8 cellular contexts compared by ENCODE assay signal in the genomic region with DNA sequence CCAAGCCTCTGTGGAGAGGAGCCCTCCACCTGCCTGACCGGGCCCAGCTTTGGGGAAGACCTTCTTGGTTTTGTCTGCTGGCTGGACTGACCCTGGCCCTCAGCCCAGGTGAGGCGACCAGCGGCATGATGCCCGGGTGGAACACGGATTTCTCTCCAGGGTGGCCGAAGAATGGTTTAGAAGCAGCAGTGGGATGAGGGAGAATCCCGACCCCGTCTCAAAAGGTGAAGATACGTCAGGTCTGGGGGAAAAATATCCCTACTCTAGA. TPM values are rescaled to one million over a fixed set of nuclear protein-coding genes. Genes with fewer than 3 reads are reported as not detected.
DNase-seq lines count a peak whose midpoint lies in the region; ATAC-seq, FAIRE-seq and TF ChIP-seq lines count a peak whose summit lies in the region.

No MANE protein-coding gene starts in this region.

- peak overlapping the region; percentile 91 for H3K9ac ChIP-seq in fibroblast of lung (ENCODE audit: insufficient read depth, low read length)

- TF ChIP-seq CTCF in RWPE1 (conservative IDR thresholded peaks at IDR 0.05; ENCODE audit: low read depth), result no peak
- TF ChIP-seq CTCF in fibroblast of lung (conservative IDR thresholded peaks at IDR 0.05 in 1 of 2, IDR thresholded peaks at IDR 0.05 in 1 of 2; ENCODE audit: low read depth in 1 of 2, low read length in 2 of 2), result no peak

- peak overlapping the region; percentile 73 to 90 (median 79) for H3K4me3 ChIP-seq in fibroblast of lung (replicated peaks in 1 of 4; ENCODE audit: control extremely low read depth in 1 of 4, insufficient read depth in 1 of 4, low read depth in 3 of 4, low read length in 4 of 4)

- H3K27ac ChIP-seq in RWPE1 (peak overlapping the region; percentile 90), fibroblast of lung (ENCODE audit: insufficient read depth, low read length) (peak overlapping the region; percentile 90)

- POLR2A ChIA-PET in RWPE1 (lab: Yijun Ruan, JAX; ENCODE audit: low non-redundant PET), result no interaction called here

- DNase-seq in GM12891 (ENCODE audit: insufficient read length, low spot score), result no peak
- no peak for DNase-seq in RWPE1 (ENCODE audit: low spot score)
- DNase-seq in fibroblast of lung (ENCODE audit: low read depth in 2 of 2), result no peak
- no peak for DNase-seq in sciatic nerve (ENCODE audit: low spot score)
- DNase-seq in NCI-H2196 treated with DMSO at 0.1 percent for 48 hours (lab: John Stamatoyannopoulos, UW; ENCODE audit: unreplicated experiment), result no peak
- no peak for DNase-seq in medulla oblongata (ENCODE audit: extremely low spot score)
- DNase-seq in DMS 273 (lab: John Stamatoyannopoulos, UW; ENCODE audit: unreplicated experiment), result no peak

- H4K20me1 ChIP-seq in fibroblast of lung (ENCODE audit: control insufficient read depth, extremely low read depth, insufficient read depth, low read length), result no peaks in the 10 kb centered on the region

- CTCF ChIA-PET in RWPE1 (lab: Yijun Ruan, JAX), result interaction anchor here (1.5 kb wide), 1 partner anchor 10 kb away, joined by 4 read pairs; no protein-coding TSS in a partner anchor

- no peaks in the 10 kb centered on the region for H3K36me3 ChIP-seq in fibroblast of lung (ENCODE audit: control insufficient read depth, insufficient read depth, low read length)

- no peak for TF ChIP-seq POLR2A in GM12891 (IDR thresholded peaks at IDR 0.05; ENCODE audit: low read depth, low read length)

- intact Hi-C loops in sciatic nerve (cut with DNase I), result no loop called here

- FAIRE-seq in GM12891 (lab: Jason Lieb, UNC), result peak; percentile 56

- H2AFZ ChIP-seq in fibroblast of lung (ENCODE audit: low read length), result peak overlapping the region; percentile 98

- no peaks in the 10 kb centered on the region for H3K9me3 ChIP-seq in fibroblast of lung (ENCODE audit: control insufficient read depth, insufficient read depth, low read depth, low read length)

- H3K79me2 ChIP-seq in fibroblast of lung (ENCODE audit: control insufficient read depth, insufficient read depth, low read length), result peaks cover 5% of the 10 kb centered on the region

- no peaks in the 10 kb centered on the region for H3K27me3 ChIP-seq in fibroblast of lung (ENCODE audit: control insufficient read depth, insufficient read depth, low read length)

- peak overlapping the region; percentile 99 for H3K4me2 ChIP-seq in fibroblast of lung (ENCODE audit: extremely low read depth, insufficient read depth, low read length)

- peaks cover 4% of the 10 kb centered on the region for H3K4me1 ChIP-seq in fibroblast of lung (ENCODE audit: control insufficient read depth, extremely low read depth, insufficient read depth, low read length)

- ATAC-seq in sciatic nerve, result peak; percentile 23
- no peak for ATAC-seq in esophagus mucosa

TF ChIP-seq in GM12891, 5 proteins besides CTCF, POLR2A, EP300 and RAD21:
- TF ChIP-seq POLR2AphosphoS5 (IDR thresholded peaks at IDR 0.05; ENCODE audit: low read depth, low read length) (no peak), SPI1 (IDR thresholded peaks at IDR 0.05; ENCODE audit: low read depth, low read length) (no peak), PAX5 (IDR thresholded peaks at IDR 0.05; ENCODE audit: insufficient read depth, low read length, severe bottlenecking) (no peak), TAF1 (IDR thresholded peaks at IDR 0.05; ENCODE audit: low read depth, low read length) (no peak), POU2F2 (IDR thresholded peaks at IDR 0.05; ENCODE audit: low read depth, low read length) (no peak)

RNA-seq across cellular contexts. Expression of gene ZBTB42, which starts 15.7 kb away (rescaled TPM):
- polyA plus RNA-seq in GM12891 (2012; ENCODE audit: low read depth, missing spikeins), result 0.13 TPM
- total RNA-seq in fibroblast of lung (2.3 and 2.8 TPM in 2 replicates), sciatic nerve (3.6 TPM), esophagus mucosa (6.4 TPM)
- polyA plus RNA-seq in fibroblast of lung, result 0.99 and 1.1 TPM in 2 replicates
- 1.7 and 2.1 TPM in 2 replicates for polyA plus RNA-seq in fibroblast of lung (2012)
- polyA minus RNA-seq in fibroblast of lung (ENCODE audit: low replicate concordance), result 2.6 and 4.9 TPM in 2 replicates

RNA-seq across cellular contexts. Expression of gene AKT1, which starts 21.1 kb away (rescaled TPM):
- polyA plus RNA-seq in GM12891 (2012; ENCODE audit: low read depth, missing spikeins), result 47.1 TPM
- 127 and 131 TPM in 2 replicates for total RNA-seq in fibroblast of lung
- polyA plus RNA-seq in fibroblast of lung, result 83.2 and 109 TPM in 2 replicates
- 98.5 and 138 TPM in 2 replicates for polyA plus RNA-seq in fibroblast of lung (2012)
- 376 and 400 TPM in 2 replicates for polyA minus RNA-seq in fibroblast of lung (ENCODE audit: low replicate concordance)
- total RNA-seq in sciatic nerve, result 90.4 TPM
- 57.3 TPM for total RNA-seq in esophagus mucosa

RNA-seq across cellular contexts. Expression of gene CEP170B, which starts 48.5 kb away (rescaled TPM):
- 0.06 TPM for polyA plus RNA-seq in GM12891 (2012; ENCODE audit: low read depth, missing spikeins)
- total RNA-seq in fibroblast of lung (10.3 and 13.9 TPM in 2 replicates), sciatic nerve (15.3 TPM), esophagus mucosa (28.1 TPM)
- polyA plus RNA-seq in fibroblast of lung, result 4.0 and 6.2 TPM in 2 replicates
- polyA plus RNA-seq in fibroblast of lung (2012), result 10.2 and 14.1 TPM in 2 replicates
- polyA minus RNA-seq in fibroblast of lung (ENCODE audit: low replicate concordance), result 7.9 and 8.6 TPM in 2 replicates
